27 cellular contexts compared by ENCODE assay signal in genomic region chr13:27257233-27257568, GRCh38. TPM values are rescaled to one million over a fixed set of nuclear protein-coding genes. Genes with fewer than 3 reads are reported as not detected.
DNase-seq lines count a peak whose midpoint lies in the region; ATAC-seq, FAIRE-seq and TF ChIP-seq lines count a peak whose summit lies in the region.
"Had no signal": no experiment of that assay in that cellular context is flagged by ENCODE, and none has a peak within 500 bp of the region (broad histone marks: within the 10 kb centered on the region; RNA-seq: fewer than 3 reads in every experiment).

No MANE protein-coding gene starts in this region.

- H3K4me3 Mint-ChIP-seq in activated naive CD4-positive, alpha-beta T cell treated with anti-CD3 and anti-CD28 coated beads, Interleukin-2, amount 50 U/mL, for 24 hours, result no peak overlapping the region
- no peak overlapping the region for H3K4me3 Mint-ChIP-seq in type B pancreatic cell
- H3K4me3 Mint-ChIP-seq: activated CD4-positive, alpha-beta T cell treated with anti-CD3 and anti-CD28 coated beads, Interleukin-2, amount 10 ng/mL, durations not matched to agents 24 days and 14 days had no signal

- no peaks in the 10 kb centered on the region for H3K27me3 Mint-ChIP-seq in activated naive CD4-positive, alpha-beta T cell treated with anti-CD3 and anti-CD28 coated beads, Interleukin-2, amount 50 U/mL, for 24 hours
- H3K27me3 Mint-ChIP-seq in type B pancreatic cell, result no peaks in the 10 kb centered on the region
- H3K27me3 Mint-ChIP-seq: activated CD4-positive, alpha-beta T cell treated with anti-CD3 and anti-CD28 coated beads, Interleukin-2, amount 10 ng/mL, durations not matched to agents 24 days and 14 days had no signal

- peaks cover 24% of the 10 kb centered on the region for H3K36me3 ChIP-seq in Panc1 (ENCODE audit: control insufficient read depth, insufficient read depth, low read length)
- peaks cover 72% of the 10 kb centered on the region for H3K36me3 ChIP-seq in K562 (ENCODE audit: control insufficient read depth, insufficient read depth, low read length)
- peaks cover 41% of the 10 kb centered on the region for H3K36me3 ChIP-seq in mammary epithelial cell (ENCODE audit: insufficient read depth, low read length)

- H3K4me1 ChIP-seq in Panc1 (ENCODE audit: control insufficient read depth, insufficient read depth, low read length) (peaks cover 61% of the 10 kb centered on the region), K562 (replicated peaks in 1 of 2; ENCODE audit: control insufficient read depth in 2 of 2, insufficient read depth in 2 of 2, low read length in 2 of 2) (peaks cover 0 to 7% of the 10 kb centered on the region in 2 experiments; a peak in 3 of 5 replicates), mammary epithelial cell (ENCODE audit: insufficient read depth, low read length) (peaks cover 15% of the 10 kb centered on the region)
- H3K4me1 ChIP-seq: parathyroid adenoma had no signal

- ATAC-seq in activated naive CD4-positive, alpha-beta T cell treated with anti-CD3 and anti-CD28 coated beads, Interleukin-2, amount 50 U/mL, for 72 hours, result no peak
- ATAC-seq in Panc1, result no peak
- peak; percentile 24 for ATAC-seq in K562
- ATAC-seq: gastroesophageal sphincter, mucosa of descending colon, sciatic nerve had no signal

- no peak for TF ChIP-seq RAD21 in K562 (CRISPR knock-in tag; conservative IDR thresholded peaks at IDR 0.05 in 1 of 2, IDR thresholded peaks at IDR 0.05 in 1 of 2)

- H3K27ac ChIP-seq in Panc1 (ENCODE audit: low read length), result peak overlapping the region; percentile 61
- H3K27ac ChIP-seq in K562 (ENCODE audit: extremely low read depth, low read depth, low read length), result no peak overlapping the region
- no peak overlapping the region for H3K27ac ChIP-seq in mammary epithelial cell (ENCODE audit: insufficient read depth, low read depth, low read length)
- H3K27ac ChIP-seq: esophagus squamous epithelium, HL-60, parathyroid adenoma, stomach, tibial artery had no signal

- H3K27ac Mint-ChIP-seq in activated naive CD4-positive, alpha-beta T cell treated with anti-CD3 and anti-CD28 coated beads, Interleukin-2, amount 50 U/mL, for 24 hours, result peak overlapping the region; percentile 80
- peak overlapping the region in 1 of 2 donors; percentile 74 for H3K27ac Mint-ChIP-seq in activated naive CD4-positive, alpha-beta T cell treated with anti-CD3 and anti-CD28 coated beads, Interleukin-2, amount 50 U/mL, for 72 hours
- peak overlapping the region; percentile 16 for H3K27ac Mint-ChIP-seq in type B pancreatic cell

- no peak for FAIRE-seq in K562 (lab: Jason Lieb, UNC)
- FAIRE-seq: keratinocyte had no signal

- in situ Hi-C loops in Panc1 (cut with HindIII; ENCODE audit: low pct_unique_long_range_greater_than_20kb, low sequenced_read_pairs), result no loop called here
- in situ Hi-C loops in K562 (cut with MboI), result no loop called here
- in situ Hi-C loops in mammary epithelial cell (cut with MboI; ENCODE audit: low sequenced_read_pairs in 2 of 2), result no loop called here

- intact Hi-C loops in Panc1 (cut with micrococcal nuclease; ENCODE audit: unreplicated experiment) (no loop called here), K562 (cut with micrococcal nuclease) (no loop called here), mammary epithelial cell (cut with micrococcal nuclease) (no loop called here)

- dilution Hi-C loops in mammary epithelial cell (cut with HindIII; ENCODE audit: low sequenced_read_pairs), result no loop called here

- H3K4me3 ChIP-seq in Panc1 (ENCODE audit: low read depth in 2 of 2, low read length in 2 of 2) (no peak overlapping the region), K562 (no peak overlapping the region), mammary epithelial cell (replicated peaks in 1 of 3; ENCODE audit: insufficient read depth in 1 of 3, low read depth in 2 of 3, low read length in 3 of 3) (no peak overlapping the region)
- H3K4me3 ChIP-seq: esophagus squamous epithelium, gastroesophageal sphincter, mucosa of descending colon, PC-9, stomach, tibial artery had no signal

- H3K9ac ChIP-seq in K562 (ENCODE audit: insufficient read depth in 1 of 2, low read depth in 2 of 2, low read length in 2 of 2) (no peak overlapping the region), mammary epithelial cell (ENCODE audit: insufficient read depth, low read length) (no peak overlapping the region)
- H3K9ac ChIP-seq: parathyroid adenoma had no signal

- H3K9me3 ChIP-seq in Panc1 (ENCODE audit: control insufficient read depth, insufficient read depth, low read depth, low read length), result no peaks in the 10 kb centered on the region
- H3K9me3 ChIP-seq in K562 (replicated peaks; ENCODE audit: control insufficient read depth, insufficient read depth, low read depth, low read length), result no peaks in the 10 kb centered on the region
- no peaks in the 10 kb centered on the region for H3K9me3 ChIP-seq in mammary epithelial cell (replicated peaks; ENCODE audit: insufficient read depth, low read length)
- H3K9me3 ChIP-seq: esophagus squamous epithelium, gastroesophageal sphincter, mucosa of descending colon, stomach, tibial artery had no signal

- no peak overlapping the region for H2AFZ ChIP-seq in K562 (ENCODE audit: low read depth, low read length)
- H2AFZ ChIP-seq in mammary epithelial cell (ENCODE audit: low read depth, low read length), result no peak overlapping the region
- H2AFZ ChIP-seq: parathyroid adenoma, PC-9 had no signal

- 77% methylated on average over 3 of the region's 3 CpGs for WGBS in K562 (ENCODE audit: insufficient coverage, low coverage, missing lambda C conversion rate)
- 97% methylated on average over 3 of the region's 3 CpGs for WGBS in mammary epithelial cell (ENCODE audit: low coverage, missing lambda C conversion rate)

- H3K36me3 Mint-ChIP-seq in activated naive CD4-positive, alpha-beta T cell treated with anti-CD3 and anti-CD28 coated beads, Interleukin-2, amount 50 U/mL, for 24 hours, result peaks cover 55% of the 10 kb centered on the region
- peaks cover 34 to 52% of the 10 kb centered on the region in 2 donors for H3K36me3 Mint-ChIP-seq in activated naive CD4-positive, alpha-beta T cell treated with anti-CD3 and anti-CD28 coated beads, Interleukin-2, amount 50 U/mL, for 72 hours
- peaks cover 52% of the 10 kb centered on the region for H3K36me3 Mint-ChIP-seq in type B pancreatic cell

- no peaks in the 10 kb centered on the region for H3K9me1 ChIP-seq in K562 (ENCODE audit: control insufficient read depth, insufficient read depth, low read length)

- H3K27me3 ChIP-seq in Panc1 (ENCODE audit: control insufficient read depth, insufficient read depth, low read length) (no peaks in the 10 kb centered on the region), K562 (ENCODE audit: control insufficient read depth in 2 of 2, insufficient read depth in 2 of 2, low read length in 2 of 2) (no peaks in the 10 kb centered on the region), mammary epithelial cell (ENCODE audit: insufficient read depth, low read length) (no peaks in the 10 kb centered on the region)
- H3K27me3 ChIP-seq: esophagus squamous epithelium, gastroesophageal sphincter, stomach, tibial artery had no signal

- peaks cover 74% of the 10 kb centered on the region for H3K4me1 Mint-ChIP-seq in activated naive CD4-positive, alpha-beta T cell treated with anti-CD3 and anti-CD28 coated beads, Interleukin-2, amount 50 U/mL, for 24 hours
- H3K4me1 Mint-ChIP-seq in type B pancreatic cell (ENCODE audit: unreplicated experiment), result peaks cover 19% of the 10 kb centered on the region

- CTCF ChIA-PET in Panc1 (lab: Charles Lee), result no interaction called here
- CTCF ChIA-PET in K562 (lab: Yijun Ruan, JAX; ENCODE audit: low intra/inter-chr PET ratio), result no interaction called here
- CTCF ChIA-PET in mammary epithelial cell (lab: Charles Lee; ENCODE audit: low non-redundant PET), result interaction anchor here (0.6 kb wide), 1 partner anchor 20 kb away, joined by 10 read pairs; no protein-coding TSS in a partner anchor

- no peak for TF ChIP-seq EP300 in K562 (IDR thresholded peaks at IDR 0.05; ENCODE audit: low read length)

- DNase-seq in activated naive CD4-positive, alpha-beta T cell treated with anti-CD3 and anti-CD28 coated beads, Interleukin-2, amount 50 U/mL, for 72 hours (ENCODE audit: low spot score in 2 of 2), result no peak
- DNase-seq in Panc1 (ENCODE audit: low read depth, low spot score) (no peak), K562 (ENCODE audit: extremely low read depth in 1 of 4, low spot score in 3 of 4) (no peak), type B pancreatic cell (ENCODE audit: extremely low spot score, unreplicated experiment) (no peak), mammary epithelial cell (no peak), amygdala (lab: John Stamatoyannopoulos, UW) (no peak)
- DNase-seq: activated CD4-positive, alpha-beta T cell treated with anti-CD3 and anti-CD28 coated beads, Interleukin-2, amount 10 ng/mL, durations not matched to agents 24 days and 14 days; activated CD8-positive, alpha-beta memory T cell treated with anti-CD3 and anti-CD28 coated beads, Interleukin-2, amount 50 U/mL, for 4 hours; activated gamma-delta T cell treated with Interleukin-2 at 50 U/mL for 16 hours; anterior cingulate cortex; caudate nucleus; esophagus squamous epithelium; GDM1; mucosa of descending colon; NCI-H1417; NK-92 treated with Interleukin-12 subunit alpha and Interleukin-12 subunit beta, amount 100 ng/mL, for 24 hours; SIG-M5; stomach; T-helper 1 cell; tibial artery had no signal

- TF ChIP-seq CTCF in Panc1 (IDR thresholded peaks at IDR 0.05), result no peak
- no peak for TF ChIP-seq CTCF in K562 (IDR thresholded peaks at IDR 0.05 in 2 of 3, conservative IDR thresholded peaks at IDR 0.05 in 1 of 3; ENCODE audit: insufficient read depth in 2 of 3, low read depth in 1 of 3, low read length in 3 of 3)
- no peak for TF ChIP-seq CTCF in type B pancreatic cell (conservative IDR thresholded peaks at IDR 0.05)
- no peak for TF ChIP-seq CTCF in mammary epithelial cell (conservative IDR thresholded peaks at IDR 0.05 in 1 of 2, IDR thresholded peaks at IDR 0.05 in 1 of 2; ENCODE audit: extremely low read depth in 1 of 2, insufficient read depth in 1 of 2, low read depth in 1 of 2, low read length in 2 of 2)

- H3K4me2 ChIP-seq in K562 (ENCODE audit: insufficient read depth, low read length) (no peak overlapping the region), mammary epithelial cell (ENCODE audit: insufficient read depth, low read depth, low read length) (no peak overlapping the region)
- H3K4me2 ChIP-seq: PC-9 had no signal

- H3K79me2 ChIP-seq in K562 (ENCODE audit: control insufficient read depth, insufficient read depth, low read length) (peaks cover 37% of the 10 kb centered on the region), mammary epithelial cell (ENCODE audit: insufficient read depth, low read length) (peaks cover 70% of the 10 kb centered on the region)

- no peaks in the 10 kb centered on the region for H3K9me3 Mint-ChIP-seq in activated naive CD4-positive, alpha-beta T cell treated with anti-CD3 and anti-CD28 coated beads, Interleukin-2, amount 50 U/mL, for 24 hours
- no peaks in the 10 kb centered on the region for H3K9me3 Mint-ChIP-seq in activated naive CD4-positive, alpha-beta T cell treated with anti-CD3 and anti-CD28 coated beads, Interleukin-2, amount 50 U/mL, for 72 hours
- H3K9me3 Mint-ChIP-seq in type B pancreatic cell, result no peaks in the 10 kb centered on the region
- H3K9me3 Mint-ChIP-seq: activated CD4-positive, alpha-beta T cell treated with anti-CD3 and anti-CD28 coated beads, Interleukin-2, amount 10 ng/mL, durations not matched to agents 24 days and 14 days had no signal

- BruUV-seq in Panc1 (replicated peaks; lab: Mats Ljungman, UMichigan) (no TSS peak), K562 (replicated peaks; lab: Mats Ljungman, UMichigan) (no TSS peak), mammary epithelial cell (replicated peaks; lab: Mats Ljungman, UMichigan) (no TSS peak)

- TF ChIP-seq POLR2A in K562 (conservative IDR thresholded peaks at IDR 0.05), result peak; percentile 30

- POLR2A ChIA-PET in Panc1 (lab: Charles Lee), result interaction anchor here (0.6 to 1.5 kb wide), 3 partner anchors 91 to 246 kb away, joined by 3 to 12 read pairs (median 5); no protein-coding TSS in a partner anchor
- POLR2A ChIA-PET in K562 (lab: Yijun Ruan, JAX), result interaction anchor here (0.9 to 1.0 kb wide), 3 partner anchors 14 to 63 kb away, joined by 3 to 6 read pairs (median 3); no protein-coding TSS in a partner anchor

- H4K20me1 ChIP-seq in K562 (replicated peaks; ENCODE audit: control insufficient read depth, insufficient read depth, low read length), result peaks cover 16% of the 10 kb centered on the region
- H4K20me1 ChIP-seq in mammary epithelial cell (ENCODE audit: insufficient read depth, low read length), result peaks cover 3% of the 10 kb centered on the region

RNA-seq across cellular contexts. Expression of gene RPL21, which starts 5.8 kb away (rescaled TPM):
- 1,000 to 10,000 TPM; 1,438 to 1,746 TPM for total RNA-seq in activated naive CD4-positive, alpha-beta T cell treated with anti-CD3 and anti-CD28 coated beads, Interleukin-2, amount 50 U/mL, for 72 hours
- total RNA-seq in Panc1 (2021; ENCODE audit: unreplicated experiment) (702 TPM), K562 (2014; rRNA removed) (622 and 852 TPM in 2 replicates), K562 (2014; rRNA removed; fragmentation: Illumina TruSeq; extraction: Trizol) (2,222 and 2,441 TPM in 2 replicates), K562 (2015; rRNA removed; fragmentation: Illumina TruSeq; extraction: Trizol) (2,046 and 2,206 TPM in 2 replicates), K562 (2021) (934 and 1,064 TPM in 2 replicates), type B pancreatic cell (ENCODE audit: low replicate concordance) (949 and 1,036 TPM in 2 replicates), mammary epithelial cell (100 to 1,000 TPM; 422 to 818 TPM)
- 355 TPM for polyA plus RNA-seq in Panc1 (2012; ENCODE audit: insufficient read length)
- total RNA-seq in K562 (2011; cell fraction: chromatin; rRNA removed; ENCODE audit: low replicate concordance), result 116 and 190 TPM in 2 replicates
- 265 and 279 TPM in 2 replicates for total RNA-seq in K562 (2011; cell fraction: nucleolus; rRNA removed)
- total RNA-seq in K562 (2011; cell fraction: nucleoplasm; rRNA removed), result 405 and 605 TPM in 2 replicates
- polyA plus RNA-seq in K562 (2011; rRNA removed) (1,361 and 1,676 TPM in 2 replicates), K562 (2014; fragmentation: Illumina TruSeq; extraction: Trizol) (1,618 and 2,053 TPM in 2 replicates), K562 (2014; fragmentation: Nextera tagmentation; extraction: Ambion mirVana) (1,000 to 10,000 TPM; 3,327 to 4,203 TPM), K562 (2014; rRNA removed) (1,075 and 1,122 TPM in 2 replicates), mammary epithelial cell (1,234 TPM)
- 259 and 574 TPM in 2 replicates for polyA plus RNA-seq in K562 (2011; cell fraction: cytosol; rRNA removed)
- 235 and 462 TPM in 2 replicates for polyA plus RNA-seq in K562 (2011; cell fraction: nucleus; rRNA removed)
- polyA plus RNA-seq in K562 (2012), result 1,432 and 2,024 TPM in 2 replicates
- polyA minus RNA-seq in K562 (2011; rRNA and poly(A)+ RNA removed), result 292 and 325 TPM in 2 replicates
- 160 and 201 TPM in 2 replicates for polyA minus RNA-seq in K562 (2011; cell fraction: cytosol; rRNA and poly(A)+ RNA removed)
- 137 and 395 TPM in 2 replicates for polyA minus RNA-seq in K562 (2011; cell fraction: nucleus; rRNA and poly(A)+ RNA removed)
- 245 TPM for polyA minus RNA-seq in mammary epithelial cell

RNA-seq across cellular contexts. Expression of gene RASL11A, which starts 13.4 kb away (rescaled TPM):
- 1 to 10 TPM; 1.8 to 3.4 TPM for total RNA-seq in activated naive CD4-positive, alpha-beta T cell treated with anti-CD3 and anti-CD28 coated beads, Interleukin-2, amount 50 U/mL, for 72 hours
- total RNA-seq in Panc1 (2021; ENCODE audit: unreplicated experiment) (136 TPM), K562 (2014; rRNA removed) (2.1 and 2.4 TPM in 2 replicates), K562 (2014; rRNA removed; fragmentation: Illumina TruSeq; extraction: Trizol) (0.98 and 1.6 TPM in 2 replicates), K562 (2015; rRNA removed; fragmentation: Illumina TruSeq; extraction: Trizol) (0.80 and 0.87 TPM in 2 replicates), K562 (2021) (1.5 and 1.6 TPM in 2 replicates), type B pancreatic cell (ENCODE audit: low replicate concordance) (15.9 and 19.0 TPM in 2 replicates), mammary epithelial cell (1 to 10 TPM; 1.6 to 2.2 TPM)
- 157 TPM for polyA plus RNA-seq in Panc1 (2012; ENCODE audit: insufficient read length)
- total RNA-seq in K562 (2011; cell fraction: chromatin; rRNA removed; ENCODE audit: low replicate concordance), result 1.3 and 1.5 TPM in 2 replicates
- 0.67 and 1.3 TPM in 2 replicates for total RNA-seq in K562 (2011; cell fraction: nucleolus; rRNA removed)
- 0.76 and 1.1 TPM in 2 replicates for total RNA-seq in K562 (2011; cell fraction: nucleoplasm; rRNA removed)
- polyA plus RNA-seq in K562 (2011; rRNA removed) (1.7 and 1.9 TPM in 2 replicates), K562 (2014; fragmentation: Illumina TruSeq; extraction: Trizol) (1.9 and 2.2 TPM in 2 replicates), K562 (2014; fragmentation: Nextera tagmentation; extraction: Ambion mirVana) (under 1 TPM in 1 of 2 experiments, not detected in 1; 0.11 TPM), K562 (2014; rRNA removed) (1.2 and 1.3 TPM in 2 replicates), mammary epithelial cell (1.5 TPM)
- 1.1 and 3.8 TPM in 2 replicates for polyA plus RNA-seq in K562 (2011; cell fraction: cytosol; rRNA removed)
- 1.5 and 1.8 TPM in 2 replicates for polyA plus RNA-seq in K562 (2011; cell fraction: nucleus; rRNA removed)
- polyA plus RNA-seq in K562 (2012), result 0.66 and 0.82 TPM in 2 replicates
- polyA minus RNA-seq in K562 (2011; rRNA and poly(A)+ RNA removed), result 1.5 and 5.9 TPM in 2 replicates
- polyA minus RNA-seq in K562 (2011; cell fraction: cytosol; rRNA and poly(A)+ RNA removed), result 1.3 and 1.5 TPM in 2 replicates
- 0.89 and 1.2 TPM in 2 replicates for polyA minus RNA-seq in K562 (2011; cell fraction: nucleus; rRNA and poly(A)+ RNA removed)
- polyA minus RNA-seq in mammary epithelial cell, result not detected
